Comparison of ENCODE assay signal across 21 cellular contexts in genomic region chr1:94428441-94428840, GRCh38.
"Had no signal": no experiment of that assay in that cellular context is flagged by ENCODE, and none has a peak within 500 bp of the region (broad histone marks: within the 10 kb centered on the region; RNA-seq: fewer than 3 reads in every experiment).

No MANE protein-coding gene starts in this region.

- DNase-seq: activated B cell treated with CpG ODN at 0.5 μM for 24 hours; activated CD4-positive, alpha-beta memory T cell treated with anti-CD3 and anti-CD28 coated beads, Interleukin-2, amount 10 ng/mL, durations not matched to agents 7 days and 5 days; activated CD4-positive, alpha-beta T cell treated with anti-CD3 and anti-CD28 coated beads for 1 hour; activated CD4-positive, alpha-beta T cell treated with anti-CD3 and anti-CD28 coated beads, Interleukin-2, amount 50 U/mL, for 1 hour; activated naive CD4-positive, alpha-beta T cell treated with anti-CD3 and anti-CD28 coated beads, Interleukin-2, amount 50 U/mL, for 16 hours; activated naive CD8-positive, alpha-beta T cell treated with anti-CD3 and anti-CD28 coated beads, Interleukin-2, amount 10 ng/mL, durations not matched to agents 7 days and 5 days; adrenal gland; aorta; central memory CD4-positive, alpha-beta T cell; Kasumi-1; KBM-7; NCI-H1105 treated with DMSO at 0.1 percent for 48 hours; NCI-H1436 treated with DMSO at 0.1 percent for 48 hours; NCI-H187; NCI-H2081; NCI-H510A treated with DMSO at 0.1 percent for 48 hours; NCI-H69; PC-3; SHP77; T1000 had no signal

- H3K27ac ChIP-seq: adrenal gland had no signal

- ATAC-seq: PC-3 had no signal

- H3K4me3 Mint-ChIP-seq: activated B cell treated with CpG ODN at 0.5 μM for 24 hours; activated CD4-positive, alpha-beta memory T cell treated with anti-CD3 and anti-CD28 coated beads, Interleukin-2, amount 10 ng/mL, durations not matched to agents 7 days and 5 days; activated naive CD8-positive, alpha-beta T cell treated with anti-CD3 and anti-CD28 coated beads, Interleukin-2, amount 10 ng/mL, durations not matched to agents 7 days and 5 days; T-helper 1 cell treated with Interleukin-12 subunit alpha and Interleukin-12 subunit beta and Interleukin-4 antibody, amounts not matched to agents 30 μg/mL and 1 μg/mL, for 36 hours had no signal

- H3K27me3 Mint-ChIP-seq: activated B cell treated with CpG ODN at 0.5 μM for 24 hours; activated CD4-positive, alpha-beta memory T cell treated with anti-CD3 and anti-CD28 coated beads, Interleukin-2, amount 10 ng/mL, durations not matched to agents 7 days and 5 days; activated naive CD8-positive, alpha-beta T cell treated with anti-CD3 and anti-CD28 coated beads, Interleukin-2, amount 10 ng/mL, durations not matched to agents 7 days and 5 days had no signal

- H3K27ac Mint-ChIP-seq: activated B cell treated with CpG ODN at 0.5 μM for 24 hours; activated CD4-positive, alpha-beta memory T cell treated with anti-CD3 and anti-CD28 coated beads, Interleukin-2, amount 10 ng/mL, durations not matched to agents 7 days and 5 days; activated naive CD8-positive, alpha-beta T cell treated with anti-CD3 and anti-CD28 coated beads, Interleukin-2, amount 10 ng/mL, durations not matched to agents 7 days and 5 days; T-helper 1 cell treated with Interleukin-12 subunit alpha and Interleukin-12 subunit beta and Interleukin-4 antibody, amounts not matched to agents 30 μg/mL and 1 μg/mL, for 36 hours had no signal

- H3K36me3 ChIP-seq: adrenal gland had no signal

- H3K9me3 Mint-ChIP-seq: T-helper 1 cell treated with Interleukin-12 subunit alpha and Interleukin-12 subunit beta and Interleukin-4 antibody, amounts not matched to agents 30 μg/mL and 1 μg/mL, for 36 hours had no signal

- H3K9me3 ChIP-seq: adrenal gland had no signal

- H3K27me3 ChIP-seq: adrenal gland had no signal

- H3K4me3 ChIP-seq: adrenal gland had no signal
